Comparison of ENCODE assay signal across 15 cellular contexts in genomic region chr5:100823812-100824211, GRCh38.
A peak's percentile ranks its signal among the peaks of the same experiment; 100 is the strongest.
DNase-seq lines count a peak whose midpoint lies in the region; ATAC-seq and TF ChIP-seq lines count a peak whose summit lies in the region.
"Had no signal": no experiment of that assay in that cellular context is flagged by ENCODE, and none has a peak within 500 bp of the region (broad histone marks: within the 10 kb centered on the region; RNA-seq: fewer than 3 reads in every experiment).

No MANE protein-coding gene starts in this region.

- TF ChIP-seq CTCF in PC-3 (conservative IDR thresholded peaks at IDR 0.05; ENCODE audit: low read depth, low read length) (no peak), smooth muscle cell (IDR thresholded peaks at IDR 0.05; ENCODE audit: borderline replicate concordance, insufficient read depth, poor library complexity, severe bottlenecking) (no peak)

- POLR2A ChIA-PET in PC-3 (lab: Charles Lee; ENCODE audit: unreplicated experiment) = no interaction called here

- H3K4me1 ChIP-seq in PC-3 (ENCODE audit: insufficient read depth, low read length) = peaks cover 45% of the 10 kb centered on the region
- H3K4me1 ChIP-seq in smooth muscle cell (ENCODE audit: low read depth) = peaks cover 27% of the 10 kb centered on the region

- H3K36me3 Mint-ChIP-seq in activated T-cell treated with anti-CD3 and anti-CD28 coated beads, Interleukin-2, amount 50 U/mL, for 72 hours (ENCODE audit: insufficient read depth in 2 of 2) = peaks cover 0 to 24% of the 10 kb centered on the region in 2 donors
- H3K36me3 Mint-ChIP-seq in activated T-cell treated with anti-CD3 and anti-CD28 coated beads, Interleukin-2, amount 50 U/mL, for 4 hours (ENCODE audit: insufficient read depth) = peaks cover 5% of the 10 kb centered on the region
- H3K36me3 Mint-ChIP-seq in effector memory CD8-positive, alpha-beta T cell (ENCODE audit: insufficient read depth) = peaks cover 5% of the 10 kb centered on the region

- peaks cover 0 to 3% of the 10 kb centered on the region in 2 donors for H3K9me3 Mint-ChIP-seq in activated T-cell treated with anti-CD3 and anti-CD28 coated beads, Interleukin-2, amount 50 U/mL, for 72 hours
- H3K9me3 Mint-ChIP-seq in activated T-cell treated with anti-CD3 and anti-CD28 coated beads, Interleukin-2, amount 50 U/mL, for 4 hours = no peaks in the 10 kb centered on the region
- H3K9me3 Mint-ChIP-seq in effector memory CD8-positive, alpha-beta T cell = no peaks in the 10 kb centered on the region
- H3K9me3 Mint-ChIP-seq: CD8-positive, alpha-beta memory T cell had no signal

- H3K36me3 ChIP-seq in PC-3 (ENCODE audit: low read depth, low read length) (no peaks in the 10 kb centered on the region), smooth muscle cell (ENCODE audit: low read depth) (no peaks in the 10 kb centered on the region)

- peaks cover 58% of the 10 kb centered on the region for H3K4me1 Mint-ChIP-seq in activated T-cell treated with anti-CD3 and anti-CD28 coated beads, Interleukin-2, amount 50 U/mL, for 72 hours (ENCODE audit: low read depth)
- peaks cover 48% of the 10 kb centered on the region for H3K4me1 Mint-ChIP-seq in activated T-cell treated with anti-CD3 and anti-CD28 coated beads, Interleukin-2, amount 50 U/mL, for 4 hours (ENCODE audit: low read depth)
- H3K4me1 Mint-ChIP-seq in effector memory CD8-positive, alpha-beta T cell (ENCODE audit: low read depth in 2 of 2) = peaks cover 24 to 47% of the 10 kb centered on the region in 2 donors

- H3K4me3 ChIP-seq in PC-3 (ENCODE audit: low read length) (no peak overlapping the region), smooth muscle cell (no peak overlapping the region)
- H3K4me3 ChIP-seq: BLaER1, GM12878 had no signal

- no peak for DNase-seq in activated T-cell treated with anti-CD3 and anti-CD28 coated beads, Interleukin-2, amount 50 U/mL, for 72 hours
- DNase-seq in activated T-cell treated with anti-CD3 and anti-CD28 coated beads, Interleukin-2, amount 50 U/mL, for 4 hours = no peak
- DNase-seq in PC-3 (no peak), smooth muscle cell (lab: John Stamatoyannopoulos, UW; ENCODE audit: unreplicated experiment) (no peak), NCI-H510A treated with DMSO at 0.1 percent for 48 hours (lab: John Stamatoyannopoulos, UW) (no peak), NCI-H1694 (lab: John Stamatoyannopoulos, UW) (no peak)
- no peak for DNase-seq in effector memory CD8-positive, alpha-beta T cell
- DNase-seq: 8988T; AML-193; Caco-2; CD8-positive, alpha-beta memory T cell had no signal

- no peaks in the 10 kb centered on the region for H3K79me2 ChIP-seq in PC-3 (ENCODE audit: low read length)
- H3K79me2 ChIP-seq in smooth muscle cell (ENCODE audit: low read depth) = no peaks in the 10 kb centered on the region

- WGBS in smooth muscle cell (ENCODE audit: low lambda C conversion rate) = 91% methylated on average over 2 of the region's 2 CpGs

- ATAC-seq in activated T-cell treated with anti-CD3 and anti-CD28 coated beads, Interleukin-2, amount 50 U/mL, for 72 hours (replicated peaks in 1 of 2) = no peak
- no peak for ATAC-seq in activated T-cell treated with anti-CD3 and anti-CD28 coated beads, Interleukin-2, amount 50 U/mL, for 4 hours
- ATAC-seq in PC-3 = no peak
- ATAC-seq in effector memory CD8-positive, alpha-beta T cell (replicated peaks) = no peak
- no peak for ATAC-seq in GM19455 (IDR thresholded peaks at IDR 0.05; ENCODE audit: unreplicated experiment)
- ATAC-seq: GM12878 had no signal

- no TSS peak for BruUV-seq in PC-3 (replicated peaks; lab: Mats Ljungman, UMichigan)

- peak overlapping the region; percentile 68 for H3K27ac Mint-ChIP-seq in activated T-cell treated with anti-CD3 and anti-CD28 coated beads, Interleukin-2, amount 50 U/mL, for 72 hours
- peak overlapping the region; percentile 38 to 65 for H3K27ac Mint-ChIP-seq in effector memory CD8-positive, alpha-beta T cell
- H3K27ac Mint-ChIP-seq: CD8-positive, alpha-beta memory T cell had no signal

- no peak overlapping the region for H2AFZ ChIP-seq in PC-3 (ENCODE audit: low read length)
- no peak overlapping the region for H2AFZ ChIP-seq in smooth muscle cell (ENCODE audit: low read depth)

- H3K27ac ChIP-seq in PC-3 (ENCODE audit: low read length) (peak overlapping the region; percentile 94), smooth muscle cell (ENCODE audit: low read depth) (peak overlapping the region; percentile 89)
- H3K27ac ChIP-seq: BLaER1, HL-60 had no signal

- H4K20me1 ChIP-seq in PC-3 (ENCODE audit: low read length) (no peaks in the 10 kb centered on the region), smooth muscle cell (ENCODE audit: low read depth) (no peaks in the 10 kb centered on the region)

- H3K4me2 ChIP-seq in PC-3 (ENCODE audit: low read length) (no peak overlapping the region), smooth muscle cell (no peak overlapping the region)
- H3K4me2 ChIP-seq: BLaER1 had no signal

- H3K9me2 ChIP-seq in PC-3 (replicated peaks; ENCODE audit: low read length) = no peaks in the 10 kb centered on the region

- H3K4me3 Mint-ChIP-seq in activated T-cell treated with anti-CD3 and anti-CD28 coated beads, Interleukin-2, amount 50 U/mL, for 72 hours = peak overlapping the region in 1 of 2 donors; percentile 54
- H3K4me3 Mint-ChIP-seq in activated T-cell treated with anti-CD3 and anti-CD28 coated beads, Interleukin-2, amount 50 U/mL, for 4 hours = no peak overlapping the region
- H3K4me3 Mint-ChIP-seq in effector memory CD8-positive, alpha-beta T cell = no peak overlapping the region
- H3K4me3 Mint-ChIP-seq: CD8-positive, alpha-beta memory T cell had no signal

- H3K9ac ChIP-seq in PC-3 (ENCODE audit: low read length) (peak overlapping the region; percentile 78; the same call in 1 of the 2 replicates), smooth muscle cell (ENCODE audit: low read depth) (no peak overlapping the region)
- H3K9ac ChIP-seq: BLaER1 had no signal

- H3F3A ChIP-seq in PC-3 (ENCODE audit: low read length, unreplicated experiment) (no peaks in the 10 kb centered on the region), smooth muscle cell (ENCODE audit: low read depth) (peaks cover 6% of the 10 kb centered on the region)

- H3K27me3 ChIP-seq in PC-3 (ENCODE audit: low read length) = no peaks in the 10 kb centered on the region
- H3K27me3 ChIP-seq in smooth muscle cell (ENCODE audit: low read depth) = no peaks in the 10 kb centered on the region
- H3K27me3 ChIP-seq: BLaER1 had no signal

- H3K9me3 ChIP-seq in PC-3 (ENCODE audit: low read length) = no peaks in the 10 kb centered on the region
- H3K9me3 ChIP-seq in smooth muscle cell (replicated peaks; ENCODE audit: low read depth) = no peaks in the 10 kb centered on the region
- H3K9me3 ChIP-seq: BLaER1, Caco-2 had no signal

- CTCF ChIA-PET in PC-3 (lab: Charles Lee) = no interaction called here

- no peaks in the 10 kb centered on the region for H3K27me3 Mint-ChIP-seq in activated T-cell treated with anti-CD3 and anti-CD28 coated beads, Interleukin-2, amount 50 U/mL, for 72 hours (ENCODE audit: low read depth)
- H3K27me3 Mint-ChIP-seq in activated T-cell treated with anti-CD3 and anti-CD28 coated beads, Interleukin-2, amount 50 U/mL, for 4 hours (ENCODE audit: low read depth) = no peaks in the 10 kb centered on the region
- H3K27me3 Mint-ChIP-seq in effector memory CD8-positive, alpha-beta T cell = no peaks in the 10 kb centered on the region
- H3K27me3 Mint-ChIP-seq: CD8-positive, alpha-beta memory T cell had no signal

- intact Hi-C loops in PC-3 (cut with micrococcal nuclease) = no loop called here
